1 cellular context compared by ENCODE assay signal in the genomic region with DNA sequence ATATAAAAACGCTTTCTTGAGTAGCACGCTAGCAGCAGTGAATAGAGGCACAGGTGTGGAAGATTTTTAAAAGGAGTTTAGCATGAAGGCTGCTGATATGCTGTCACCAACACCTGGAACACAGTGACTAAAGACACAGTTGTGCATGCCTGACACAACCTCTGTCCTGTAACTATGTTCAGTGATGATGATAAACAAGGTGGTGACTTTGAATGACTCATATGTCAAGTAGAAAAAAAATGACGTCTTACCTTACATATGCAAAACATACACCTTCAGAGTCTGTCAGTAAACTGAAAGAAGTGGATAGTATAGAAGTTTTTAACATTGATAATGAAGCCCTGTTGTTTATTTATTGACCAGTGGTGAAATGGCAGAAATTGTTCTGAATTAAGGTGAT.
TF ChIP-seq lines count a peak whose summit lies in the region.

No MANE protein-coding gene starts in this region.

TF ChIP-seq in GM23338, 12 proteins besides CTCF, POLR2A, EP300 and RAD21:
- TF ChIP-seq, protein P1, sequence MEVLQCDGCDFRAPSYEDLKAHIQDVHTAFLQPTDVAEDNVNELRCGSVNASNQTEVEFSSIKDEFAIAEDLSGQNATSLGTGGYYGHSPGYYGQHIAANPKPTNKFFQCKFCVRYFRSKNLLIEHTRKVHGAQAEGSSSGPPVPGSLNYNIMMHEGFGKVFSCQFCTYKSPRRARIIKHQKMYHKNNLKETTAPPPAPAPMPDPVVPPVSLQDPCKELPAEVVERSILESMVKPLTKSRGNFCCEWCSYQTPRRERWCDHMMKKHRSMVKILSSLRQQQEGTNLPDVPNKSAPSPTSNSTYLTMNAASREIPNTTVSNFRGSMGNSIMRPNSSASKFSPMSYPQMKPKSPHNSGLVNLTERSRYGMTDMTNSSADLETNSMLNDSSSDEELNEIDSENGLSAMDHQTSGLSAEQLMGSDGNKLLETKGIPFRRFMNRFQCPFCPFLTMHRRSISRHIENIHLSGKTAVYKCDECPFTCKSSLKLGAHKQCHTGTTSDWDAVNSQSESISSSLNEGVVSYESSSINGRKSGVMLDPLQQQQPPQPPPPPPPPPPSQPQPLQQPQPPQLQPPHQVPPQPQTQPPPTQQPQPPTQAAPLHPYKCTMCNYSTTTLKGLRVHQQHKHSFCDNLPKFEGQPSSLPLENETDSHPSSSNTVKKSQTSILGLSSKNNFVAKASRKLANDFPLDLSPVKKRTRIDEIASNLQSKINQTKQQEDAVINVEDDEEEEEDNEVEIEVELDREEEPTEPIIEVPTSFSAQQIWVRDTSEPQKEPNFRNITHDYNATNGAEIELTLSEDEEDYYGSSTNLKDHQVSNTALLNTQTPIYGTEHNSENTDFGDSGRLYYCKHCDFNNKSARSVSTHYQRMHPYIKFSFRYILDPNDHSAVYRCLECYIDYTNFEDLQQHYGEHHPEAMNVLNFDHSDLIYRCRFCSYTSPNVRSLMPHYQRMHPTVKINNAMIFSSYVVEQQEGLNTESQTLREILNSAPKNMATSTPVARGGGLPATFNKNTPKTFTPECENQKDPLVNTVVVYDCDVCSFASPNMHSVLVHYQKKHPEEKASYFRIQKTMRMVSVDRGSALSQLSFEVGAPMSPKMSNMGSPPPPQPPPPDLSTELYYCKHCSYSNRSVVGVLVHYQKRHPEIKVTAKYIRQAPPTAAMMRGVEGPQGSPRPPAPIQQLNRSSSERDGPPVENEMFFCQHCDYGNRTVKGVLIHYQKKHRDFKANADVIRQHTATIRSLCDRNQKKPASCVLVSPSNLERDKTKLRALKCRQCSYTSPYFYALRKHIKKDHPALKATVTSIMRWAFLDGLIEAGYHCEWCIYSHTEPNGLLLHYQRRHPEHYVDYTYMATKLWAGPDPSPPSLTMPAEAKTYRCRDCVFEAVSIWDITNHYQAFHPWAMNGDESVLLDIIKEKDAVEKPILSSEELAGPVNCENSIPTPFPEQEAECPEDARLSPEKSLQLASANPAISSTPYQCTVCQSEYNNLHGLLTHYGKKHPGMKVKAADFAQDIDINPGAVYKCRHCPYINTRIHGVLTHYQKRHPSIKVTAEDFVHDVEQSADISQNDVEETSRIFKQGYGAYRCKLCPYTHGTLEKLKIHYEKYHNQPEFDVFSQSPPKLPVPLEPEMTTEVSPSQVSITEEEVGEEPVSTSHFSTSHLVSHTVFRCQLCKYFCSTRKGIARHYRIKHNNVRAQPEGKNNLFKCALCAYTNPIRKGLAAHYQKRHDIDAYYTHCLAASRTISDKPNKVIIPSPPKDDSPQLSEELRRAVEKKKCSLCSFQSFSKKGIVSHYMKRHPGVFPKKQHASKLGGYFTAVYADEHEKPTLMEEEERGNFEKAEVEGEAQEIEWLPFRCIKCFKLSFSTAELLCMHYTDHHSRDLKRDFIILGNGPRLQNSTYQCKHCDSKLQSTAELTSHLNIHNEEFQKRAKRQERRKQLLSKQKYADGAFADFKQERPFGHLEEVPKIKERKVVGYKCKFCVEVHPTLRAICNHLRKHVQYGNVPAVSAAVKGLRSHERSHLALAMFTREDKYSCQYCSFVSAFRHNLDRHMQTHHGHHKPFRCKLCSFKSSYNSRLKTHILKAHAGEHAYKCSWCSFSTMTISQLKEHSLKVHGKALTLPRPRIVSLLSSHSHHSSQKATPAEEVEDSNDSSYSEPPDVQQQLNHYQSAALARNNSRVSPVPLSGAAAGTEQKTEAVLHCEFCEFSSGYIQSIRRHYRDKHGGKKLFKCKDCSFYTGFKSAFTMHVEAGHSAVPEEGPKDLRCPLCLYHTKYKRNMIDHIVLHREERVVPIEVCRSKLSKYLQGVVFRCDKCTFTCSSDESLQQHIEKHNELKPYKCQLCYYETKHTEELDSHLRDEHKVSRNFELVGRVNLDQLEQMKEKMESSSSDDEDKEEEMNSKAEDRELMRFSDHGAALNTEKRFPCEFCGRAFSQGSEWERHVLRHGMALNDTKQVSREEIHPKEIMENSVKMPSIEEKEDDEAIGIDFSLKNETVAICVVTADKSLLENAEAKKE (CRISPR knock-in tag; IDR thresholded peaks at IDR 0.05), result no peak
- TF ChIP-seq STAT1 (IDR thresholded peaks at IDR 0.05; ENCODE audit: unreplicated experiment) (no peak), ZNF331 (CRISPR knock-in tag; IDR thresholded peaks at IDR 0.05; ENCODE audit: low read depth) (no peak), EZH2phosphoT487 (IDR thresholded peaks at IDR 0.05; ENCODE audit: unreplicated experiment) (no peak), JUNB (IDR thresholded peaks at IDR 0.05; ENCODE audit: unreplicated experiment) (no peak), EZH2 (IDR thresholded peaks at IDR 0.05; ENCODE audit: low read depth, unreplicated experiment) (no peak), ZNF114 (CRISPR knock-in tag; IDR thresholded peaks at IDR 0.05) (no peak), CREB1 (CRISPR knock-in tag; IDR thresholded peaks at IDR 0.05; ENCODE audit: low read depth) (no peak), POLR2AphosphoS5 (IDR thresholded peaks at IDR 0.05; ENCODE audit: low read depth) (no peak), NANOG (IDR thresholded peaks at IDR 0.05; ENCODE audit: borderline replicate concordance) (no peak)
- TF ChIP-seq, protein P2, sequence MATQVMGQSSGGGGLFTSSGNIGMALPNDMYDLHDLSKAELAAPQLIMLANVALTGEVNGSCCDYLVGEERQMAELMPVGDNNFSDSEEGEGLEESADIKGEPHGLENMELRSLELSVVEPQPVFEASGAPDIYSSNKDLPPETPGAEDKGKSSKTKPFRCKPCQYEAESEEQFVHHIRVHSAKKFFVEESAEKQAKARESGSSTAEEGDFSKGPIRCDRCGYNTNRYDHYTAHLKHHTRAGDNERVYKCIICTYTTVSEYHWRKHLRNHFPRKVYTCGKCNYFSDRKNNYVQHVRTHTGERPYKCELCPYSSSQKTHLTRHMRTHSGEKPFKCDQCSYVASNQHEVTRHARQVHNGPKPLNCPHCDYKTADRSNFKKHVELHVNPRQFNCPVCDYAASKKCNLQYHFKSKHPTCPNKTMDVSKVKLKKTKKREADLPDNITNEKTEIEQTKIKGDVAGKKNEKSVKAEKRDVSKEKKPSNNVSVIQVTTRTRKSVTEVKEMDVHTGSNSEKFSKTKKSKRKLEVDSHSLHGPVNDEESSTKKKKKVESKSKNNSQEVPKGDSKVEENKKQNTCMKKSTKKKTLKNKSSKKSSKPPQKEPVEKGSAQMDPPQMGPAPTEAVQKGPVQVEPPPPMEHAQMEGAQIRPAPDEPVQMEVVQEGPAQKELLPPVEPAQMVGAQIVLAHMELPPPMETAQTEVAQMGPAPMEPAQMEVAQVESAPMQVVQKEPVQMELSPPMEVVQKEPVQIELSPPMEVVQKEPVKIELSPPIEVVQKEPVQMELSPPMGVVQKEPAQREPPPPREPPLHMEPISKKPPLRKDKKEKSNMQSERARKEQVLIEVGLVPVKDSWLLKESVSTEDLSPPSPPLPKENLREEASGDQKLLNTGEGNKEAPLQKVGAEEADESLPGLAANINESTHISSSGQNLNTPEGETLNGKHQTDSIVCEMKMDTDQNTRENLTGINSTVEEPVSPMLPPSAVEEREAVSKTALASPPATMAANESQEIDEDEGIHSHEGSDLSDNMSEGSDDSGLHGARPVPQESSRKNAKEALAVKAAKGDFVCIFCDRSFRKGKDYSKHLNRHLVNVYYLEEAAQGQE (IDR thresholded peaks at IDR 0.05; ENCODE audit: unreplicated experiment), result no peak
- TF ChIP-seq, protein P3, sequence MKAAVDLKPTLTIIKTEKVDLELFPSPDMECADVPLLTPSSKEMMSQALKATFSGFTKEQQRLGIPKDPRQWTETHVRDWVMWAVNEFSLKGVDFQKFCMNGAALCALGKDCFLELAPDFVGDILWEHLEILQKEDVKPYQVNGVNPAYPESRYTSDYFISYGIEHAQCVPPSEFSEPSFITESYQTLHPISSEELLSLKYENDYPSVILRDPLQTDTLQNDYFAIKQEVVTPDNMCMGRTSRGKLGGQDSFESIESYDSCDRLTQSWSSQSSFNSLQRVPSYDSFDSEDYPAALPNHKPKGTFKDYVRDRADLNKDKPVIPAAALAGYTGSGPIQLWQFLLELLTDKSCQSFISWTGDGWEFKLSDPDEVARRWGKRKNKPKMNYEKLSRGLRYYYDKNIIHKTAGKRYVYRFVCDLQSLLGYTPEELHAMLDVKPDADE (IDR thresholded peaks at IDR 0.05), result no peak
